ENCODE assay signal across 2 cellular contexts in the genomic region with DNA sequence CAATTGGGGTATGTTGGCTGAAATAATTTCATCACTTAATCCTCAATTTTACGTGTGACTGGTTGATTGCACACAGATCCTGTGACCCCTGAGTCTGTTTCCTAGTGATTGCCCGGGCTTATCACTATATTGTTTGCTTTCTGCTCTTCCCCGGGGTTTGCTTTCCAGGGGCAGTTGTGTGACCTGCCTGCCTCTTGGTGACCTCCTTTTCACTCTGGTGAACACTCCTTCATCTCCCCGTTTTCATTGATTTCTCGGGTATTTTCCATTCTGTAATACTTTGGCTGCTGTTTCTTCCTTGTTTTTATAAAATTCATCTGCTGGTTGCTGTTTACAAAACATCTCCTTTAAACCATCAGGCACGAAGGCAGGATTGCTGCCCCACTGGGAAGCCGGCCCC.
TF ChIP-seq lines count a peak whose summit lies in the region.

No MANE protein-coding gene starts in this region.

TF ChIP-seq in SK-N-SH, 30 proteins besides CTCF, POLR2A, EP300 and RAD21 (continued from another document):
- TF ChIP-seq, protein P1, sequence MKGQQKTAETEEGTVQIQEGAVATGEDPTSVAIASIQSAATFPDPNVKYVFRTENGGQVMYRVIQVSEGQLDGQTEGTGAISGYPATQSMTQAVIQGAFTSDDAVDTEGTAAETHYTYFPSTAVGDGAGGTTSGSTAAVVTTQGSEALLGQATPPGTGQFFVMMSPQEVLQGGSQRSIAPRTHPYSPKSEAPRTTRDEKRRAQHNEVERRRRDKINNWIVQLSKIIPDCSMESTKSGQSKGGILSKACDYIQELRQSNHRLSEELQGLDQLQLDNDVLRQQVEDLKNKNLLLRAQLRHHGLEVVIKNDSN (IDR thresholded peaks at IDR 0.05; ENCODE audit: borderline replicate concordance, low read depth): no peak
- TF ChIP-seq, protein P2, sequence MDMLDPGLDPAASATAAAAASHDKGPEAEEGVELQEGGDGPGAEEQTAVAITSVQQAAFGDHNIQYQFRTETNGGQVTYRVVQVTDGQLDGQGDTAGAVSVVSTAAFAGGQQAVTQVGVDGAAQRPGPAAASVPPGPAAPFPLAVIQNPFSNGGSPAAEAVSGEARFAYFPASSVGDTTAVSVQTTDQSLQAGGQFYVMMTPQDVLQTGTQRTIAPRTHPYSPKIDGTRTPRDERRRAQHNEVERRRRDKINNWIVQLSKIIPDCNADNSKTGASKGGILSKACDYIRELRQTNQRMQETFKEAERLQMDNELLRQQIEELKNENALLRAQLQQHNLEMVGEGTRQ (IDR thresholded peaks at IDR 0.05; ENCODE audit: borderline replicate concordance, low read depth, low read length): no peak
- TF ChIP-seq JUND (IDR thresholded peaks at IDR 0.05) (no peak), RCOR1 (IDR thresholded peaks at IDR 0.05; ENCODE audit: low read length) (no peak), TCF12 (IDR thresholded peaks at IDR 0.05) (no peak), GATA2 (CRISPR knock-in tag; IDR thresholded peaks at IDR 0.05) (no peak), FOSL2 (IDR thresholded peaks at IDR 0.05; ENCODE audit: borderline replicate concordance, low read depth) (no peak), FOXM1 (IDR thresholded peaks at IDR 0.05; ENCODE audit: low read depth) (no peak), CHD2 (IDR thresholded peaks at IDR 0.05; ENCODE audit: low read length, partially characterized antibody) (no peak)

TF ChIP-seq in SK-N-SH treated with all-trans-retinoic acid at 6 μM for 48 hours, 23 proteins besides CTCF, POLR2A, EP300 and RAD21 (continued from another document):
- TF ChIP-seq, protein P3, sequence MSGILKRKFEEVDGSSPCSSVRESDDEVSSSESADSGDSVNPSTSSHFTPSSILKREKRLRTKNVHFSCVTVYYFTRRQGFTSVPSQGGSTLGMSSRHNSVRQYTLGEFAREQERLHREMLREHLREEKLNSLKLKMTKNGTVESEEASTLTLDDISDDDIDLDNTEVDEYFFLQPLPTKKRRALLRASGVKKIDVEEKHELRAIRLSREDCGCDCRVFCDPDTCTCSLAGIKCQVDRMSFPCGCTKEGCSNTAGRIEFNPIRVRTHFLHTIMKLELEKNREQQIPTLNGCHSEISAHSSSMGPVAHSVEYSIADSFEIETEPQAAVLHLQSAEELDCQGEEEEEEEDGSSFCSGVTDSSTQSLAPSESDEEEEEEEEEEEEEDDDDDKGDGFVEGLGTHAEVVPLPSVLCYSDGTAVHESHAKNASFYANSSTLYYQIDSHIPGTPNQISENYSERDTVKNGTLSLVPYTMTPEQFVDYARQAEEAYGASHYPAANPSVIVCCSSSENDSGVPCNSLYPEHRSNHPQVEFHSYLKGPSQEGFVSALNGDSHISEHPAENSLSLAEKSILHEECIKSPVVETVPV (CRISPR knock-in tag; IDR thresholded peaks at IDR 0.05): no peak
- TF ChIP-seq, protein P4, sequence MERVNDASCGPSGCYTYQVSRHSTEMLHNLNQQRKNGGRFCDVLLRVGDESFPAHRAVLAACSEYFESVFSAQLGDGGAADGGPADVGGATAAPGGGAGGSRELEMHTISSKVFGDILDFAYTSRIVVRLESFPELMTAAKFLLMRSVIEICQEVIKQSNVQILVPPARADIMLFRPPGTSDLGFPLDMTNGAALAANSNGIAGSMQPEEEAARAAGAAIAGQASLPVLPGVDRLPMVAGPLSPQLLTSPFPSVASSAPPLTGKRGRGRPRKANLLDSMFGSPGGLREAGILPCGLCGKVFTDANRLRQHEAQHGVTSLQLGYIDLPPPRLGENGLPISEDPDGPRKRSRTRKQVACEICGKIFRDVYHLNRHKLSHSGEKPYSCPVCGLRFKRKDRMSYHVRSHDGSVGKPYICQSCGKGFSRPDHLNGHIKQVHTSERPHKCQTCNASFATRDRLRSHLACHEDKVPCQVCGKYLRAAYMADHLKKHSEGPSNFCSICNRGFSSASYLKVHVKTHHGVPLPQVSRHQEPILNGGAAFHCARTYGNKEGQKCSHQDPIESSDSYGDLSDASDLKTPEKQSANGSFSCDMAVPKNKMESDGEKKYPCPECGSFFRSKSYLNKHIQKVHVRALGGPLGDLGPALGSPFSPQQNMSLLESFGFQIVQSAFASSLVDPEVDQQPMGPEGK (CRISPR knock-in tag; IDR thresholded peaks at IDR 0.05; ENCODE audit: borderline replicate concordance): no peak
- TF ChIP-seq OSR1 (CRISPR knock-in tag; IDR thresholded peaks at IDR 0.05) (no peak), ZNF8 (CRISPR knock-in tag; IDR thresholded peaks at IDR 0.05) (no peak), RARB (CRISPR knock-in tag; IDR thresholded peaks at IDR 0.05) (no peak), BACH2 (CRISPR knock-in tag; IDR thresholded peaks at IDR 0.05; ENCODE audit: borderline replicate concordance) (no peak), TCF4 (CRISPR knock-in tag; IDR thresholded peaks at IDR 0.05; ENCODE audit: borderline replicate concordance) (no peak)
- TF ChIP-seq, protein P5, sequence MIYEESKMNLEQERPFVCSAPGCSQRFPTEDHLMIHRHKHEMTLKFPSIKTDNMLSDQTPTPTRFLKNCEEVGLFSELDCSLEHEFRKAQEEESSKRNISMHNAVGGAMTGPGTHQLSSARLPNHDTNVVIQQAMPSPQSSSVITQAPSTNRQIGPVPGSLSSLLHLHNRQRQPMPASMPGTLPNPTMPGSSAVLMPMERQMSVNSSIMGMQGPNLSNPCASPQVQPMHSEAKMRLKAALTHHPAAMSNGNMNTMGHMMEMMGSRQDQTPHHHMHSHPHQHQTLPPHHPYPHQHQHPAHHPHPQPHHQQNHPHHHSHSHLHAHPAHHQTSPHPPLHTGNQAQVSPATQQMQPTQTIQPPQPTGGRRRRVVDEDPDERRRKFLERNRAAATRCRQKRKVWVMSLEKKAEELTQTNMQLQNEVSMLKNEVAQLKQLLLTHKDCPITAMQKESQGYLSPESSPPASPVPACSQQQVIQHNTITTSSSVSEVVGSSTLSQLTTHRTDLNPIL (CRISPR knock-in tag; IDR thresholded peaks at IDR 0.05; ENCODE audit: low read depth): no peak
- TF ChIP-seq, protein P6, sequence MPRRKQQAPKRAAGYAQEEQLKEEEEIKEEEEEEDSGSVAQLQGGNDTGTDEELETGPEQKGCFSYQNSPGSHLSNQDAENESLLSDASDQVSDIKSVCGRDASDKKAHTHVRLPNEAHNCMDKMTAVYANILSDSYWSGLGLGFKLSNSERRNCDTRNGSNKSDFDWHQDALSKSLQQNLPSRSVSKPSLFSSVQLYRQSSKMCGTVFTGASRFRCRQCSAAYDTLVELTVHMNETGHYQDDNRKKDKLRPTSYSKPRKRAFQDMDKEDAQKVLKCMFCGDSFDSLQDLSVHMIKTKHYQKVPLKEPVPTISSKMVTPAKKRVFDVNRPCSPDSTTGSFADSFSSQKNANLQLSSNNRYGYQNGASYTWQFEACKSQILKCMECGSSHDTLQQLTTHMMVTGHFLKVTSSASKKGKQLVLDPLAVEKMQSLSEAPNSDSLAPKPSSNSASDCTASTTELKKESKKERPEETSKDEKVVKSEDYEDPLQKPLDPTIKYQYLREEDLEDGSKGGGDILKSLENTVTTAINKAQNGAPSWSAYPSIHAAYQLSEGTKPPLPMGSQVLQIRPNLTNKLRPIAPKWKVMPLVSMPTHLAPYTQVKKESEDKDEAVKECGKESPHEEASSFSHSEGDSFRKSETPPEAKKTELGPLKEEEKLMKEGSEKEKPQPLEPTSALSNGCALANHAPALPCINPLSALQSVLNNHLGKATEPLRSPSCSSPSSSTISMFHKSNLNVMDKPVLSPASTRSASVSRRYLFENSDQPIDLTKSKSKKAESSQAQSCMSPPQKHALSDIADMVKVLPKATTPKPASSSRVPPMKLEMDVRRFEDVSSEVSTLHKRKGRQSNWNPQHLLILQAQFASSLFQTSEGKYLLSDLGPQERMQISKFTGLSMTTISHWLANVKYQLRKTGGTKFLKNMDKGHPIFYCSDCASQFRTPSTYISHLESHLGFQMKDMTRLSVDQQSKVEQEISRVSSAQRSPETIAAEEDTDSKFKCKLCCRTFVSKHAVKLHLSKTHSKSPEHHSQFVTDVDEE (CRISPR knock-in tag; IDR thresholded peaks at IDR 0.05): no peak
